Comparison of ENCODE assay signal across 8 cellular contexts in the genomic region with DNA sequence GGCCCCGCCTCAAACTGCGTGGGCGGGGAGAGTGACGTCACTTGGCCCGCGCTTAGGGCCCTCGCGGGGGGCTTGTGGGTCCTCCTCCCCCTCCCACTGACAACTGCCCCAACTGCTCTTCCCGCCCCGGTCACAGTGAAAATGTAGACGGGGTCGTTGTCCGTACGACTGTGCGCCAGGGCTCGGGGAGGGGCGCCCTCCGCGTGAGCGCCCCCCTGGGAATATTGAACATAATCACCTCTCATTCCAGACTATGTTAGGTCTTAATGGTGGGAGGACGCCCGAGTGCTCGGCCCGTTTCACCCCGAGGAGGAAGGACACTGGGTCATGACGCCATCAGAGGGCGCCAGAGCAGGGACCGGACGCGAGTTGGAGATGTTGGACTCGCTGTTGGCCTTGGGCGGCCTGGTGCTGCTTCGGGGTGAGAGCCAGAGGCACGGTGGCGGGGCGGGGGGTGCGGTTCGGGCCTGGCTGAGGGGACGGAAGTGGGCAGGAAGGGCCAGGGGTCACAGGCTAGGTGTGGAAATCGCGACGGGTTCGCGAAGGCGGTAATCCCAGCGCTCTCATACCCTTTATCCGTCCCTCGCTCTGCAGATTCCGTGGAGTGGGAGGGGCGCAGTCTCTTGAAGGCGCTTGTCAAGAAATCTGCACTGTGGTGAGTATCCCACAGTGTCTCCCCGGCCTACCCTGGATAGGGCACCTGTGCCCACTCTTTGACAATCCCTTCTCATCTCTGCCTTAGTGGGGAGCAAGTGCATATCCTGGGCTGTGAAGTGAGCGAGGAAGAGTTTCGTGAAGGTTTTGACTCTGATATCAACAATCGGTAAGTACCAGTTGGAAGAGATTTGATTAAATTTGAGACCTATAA. TPM values are rescaled to one million over a fixed set of nuclear protein-coding genes. Genes with fewer than 3 reads are reported as not detected.
A peak's percentile ranks its signal among the peaks of the same experiment; 100 is the strongest.
DNase-seq lines count a peak whose midpoint lies in the region; ATAC-seq and TF ChIP-seq lines count a peak whose summit lies in the region.

A gene with protein sequence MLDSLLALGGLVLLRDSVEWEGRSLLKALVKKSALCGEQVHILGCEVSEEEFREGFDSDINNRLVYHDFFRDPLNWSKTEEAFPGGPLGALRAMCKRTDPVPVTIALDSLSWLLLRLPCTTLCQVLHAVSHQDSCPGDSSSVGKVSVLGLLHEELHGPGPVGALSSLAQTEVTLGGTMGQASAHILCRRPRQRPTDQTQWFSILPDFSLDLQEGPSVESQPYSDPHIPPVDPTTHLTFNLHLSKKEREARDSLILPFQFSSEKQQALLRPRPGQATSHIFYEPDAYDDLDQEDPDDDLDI (plus strand): TSS at position 40 of the 868 bp plus-strand sequence. CDS start 336 bp downstream, at position 376.

- no peaks in the 10 kb centered on the region for H3K9me3 Mint-ChIP-seq in activated T-cell treated with anti-CD3 and anti-CD28 coated beads, Interleukin-2, amount 50 U/mL, for 24 hours
- H3K9me3 Mint-ChIP-seq in stimulated activated effector memory CD8-positive, alpha-beta T cell treated with anti-CD3 and anti-CD28 coated beads, Interleukin-12 subunit alpha, Interleukin-12 subunit beta, amount 100 ng/mL, for 72 hours = no peaks in the 10 kb centered on the region

- ATAC-seq in GM21390 (IDR thresholded peaks at IDR 0.05; ENCODE audit: unreplicated experiment) = peak; percentile 47
- peak; percentile 81 for ATAC-seq in stimulated activated effector memory CD8-positive, alpha-beta T cell treated with anti-CD3 and anti-CD28 coated beads, Interleukin-12 subunit alpha, Interleukin-12 subunit beta, amount 100 ng/mL, for 72 hours

- H3K4me3 ChIP-seq in HUES48 (ENCODE audit: low read depth, low read length) (peak within 1 kb of the TSS; percentile 83), OCI-LY1 (ENCODE audit: low read depth, low read length, poor library complexity, severe bottlenecking) (peak within 1 kb of the TSS; percentile 77), esophagus (ENCODE audit: low read depth in 1 of 2, low read length in 2 of 2) (peak within 1 kb of the TSS; percentile 77 to 78), muscle layer of duodenum (ENCODE audit: low read depth in 1 of 2, low read length in 2 of 2) (peak within 1 kb of the TSS; percentile 79 to 84)

- DNase-seq in DMS 273 treated with DMSO at 0.1 percent for 48 hours (lab: John Stamatoyannopoulos, UW) = peak; percentile 78
- no peak for DNase-seq in activated T-cell treated with anti-CD3 and anti-CD28 coated beads, Interleukin-2, amount 50 U/mL, for 24 hours
- DNase-seq in stimulated activated effector memory CD8-positive, alpha-beta T cell treated with anti-CD3 and anti-CD28 coated beads, Interleukin-12 subunit alpha, Interleukin-12 subunit beta, amount 100 ng/mL, for 72 hours (ENCODE audit: low spot score in 2 of 2) = peak; percentile 83 to 95

- peaks cover 79% of the 10 kb centered on the region for H3K36me3 Mint-ChIP-seq in activated T-cell treated with anti-CD3 and anti-CD28 coated beads, Interleukin-2, amount 50 U/mL, for 24 hours (ENCODE audit: low read depth)
- peaks cover 87% of the 10 kb centered on the region for H3K36me3 Mint-ChIP-seq in stimulated activated effector memory CD8-positive, alpha-beta T cell treated with anti-CD3 and anti-CD28 coated beads, Interleukin-12 subunit alpha, Interleukin-12 subunit beta, amount 100 ng/mL, for 72 hours

- peak within 1 kb of the TSS; percentile 89 for H3K9ac ChIP-seq in HUES48 (ENCODE audit: low read depth, low read length)
- H3K9ac ChIP-seq in OCI-LY1 (ENCODE audit: low read length) = peak within 1 kb of the TSS; percentile 97

- H3K9me3 ChIP-seq in HUES48 (ENCODE audit: control insufficient read depth, insufficient read depth, low read length) (no peaks in the 10 kb centered on the region), OCI-LY1 (ENCODE audit: low read length) (no peaks in the 10 kb centered on the region), esophagus (ENCODE audit: control insufficient read depth in 2 of 2, insufficient read depth in 1 of 2, low read depth in 1 of 2, low read length in 1 of 2) (no peaks in the 10 kb centered on the region), muscle layer of duodenum (ENCODE audit: control insufficient read depth in 1 of 2, low read length in 2 of 2) (no peaks in the 10 kb centered on the region)

- 1% methylated on average over 46 to 55 of the region's 55 CpGs for WGBS in esophagus, 2 donors

- peak within 1 kb of the TSS; percentile 100 for H3K27ac Mint-ChIP-seq in activated T-cell treated with anti-CD3 and anti-CD28 coated beads, Interleukin-2, amount 50 U/mL, for 24 hours
- peak within 1 kb of the TSS; percentile 100 for H3K27ac Mint-ChIP-seq in stimulated activated effector memory CD8-positive, alpha-beta T cell treated with anti-CD3 and anti-CD28 coated beads, Interleukin-12 subunit alpha, Interleukin-12 subunit beta, amount 100 ng/mL, for 72 hours

- peaks cover 31% of the 10 kb centered on the region for H3K79me2 ChIP-seq in OCI-LY1 (ENCODE audit: insufficient read depth, low read length)

- peak within 1 kb of the TSS; percentile 99 for H3K27ac ChIP-seq in HUES48 (ENCODE audit: low read depth, low read length)
- peak within 1 kb of the TSS; percentile 84 for H3K27ac ChIP-seq in OCI-LY1 (ENCODE audit: low read depth, low read length, poor library complexity, severe bottlenecking)
- peak within 1 kb of the TSS; percentile 99 to 100 for H3K27ac ChIP-seq in esophagus (ENCODE audit: low read depth in 2 of 2, low read length in 1 of 2)
- peak within 1 kb of the TSS; percentile 97 for H3K27ac ChIP-seq in muscle layer of duodenum (ENCODE audit: low read length)

- H3K27me3 ChIP-seq in HUES48 (ENCODE audit: control insufficient read depth, insufficient read depth, low read length) (no peaks in the 10 kb centered on the region), OCI-LY1 (ENCODE audit: insufficient read depth, low read length) (no peaks in the 10 kb centered on the region), esophagus (ENCODE audit: control insufficient read depth in 1 of 2, insufficient read depth in 2 of 2, low read length in 2 of 2) (no peaks in the 10 kb centered on the region), muscle layer of duodenum (ENCODE audit: low read depth, low read length) (no peaks in the 10 kb centered on the region)

- no peak within 1 kb of the TSS for H2AFZ ChIP-seq in OCI-LY1 (ENCODE audit: low read length)

- H3K9me2 ChIP-seq in OCI-LY1 (ENCODE audit: low read depth, low read length) = no peaks in the 10 kb centered on the region

- H3K4me1 ChIP-seq in HUES48 (ENCODE audit: control insufficient read depth, insufficient read depth, low read length) (peaks cover 15% of the 10 kb centered on the region), OCI-LY1 (ENCODE audit: insufficient read depth, low read length, severe bottlenecking) (peaks cover 32% of the 10 kb centered on the region), esophagus (ENCODE audit: control insufficient read depth in 2 of 2, insufficient read depth in 2 of 2, low read length in 1 of 2) (peaks cover 3 to 6% of the 10 kb centered on the region in 2 donors), muscle layer of duodenum (ENCODE audit: control insufficient read depth in 1 of 2, insufficient read depth in 2 of 2, low read length in 2 of 2) (peaks cover 20 to 37% of the 10 kb centered on the region in 2 donors)

- peaks cover 42% of the 10 kb centered on the region for H3K4me1 Mint-ChIP-seq in activated T-cell treated with anti-CD3 and anti-CD28 coated beads, Interleukin-2, amount 50 U/mL, for 24 hours (ENCODE audit: low read depth)
- peaks cover 51% of the 10 kb centered on the region for H3K4me1 Mint-ChIP-seq in stimulated activated effector memory CD8-positive, alpha-beta T cell treated with anti-CD3 and anti-CD28 coated beads, Interleukin-12 subunit alpha, Interleukin-12 subunit beta, amount 100 ng/mL, for 72 hours

- H3F3A ChIP-seq in OCI-LY1 (ENCODE audit: insufficient read depth, low read length) = no peaks in the 10 kb centered on the region

- H4K20me1 ChIP-seq in OCI-LY1 (ENCODE audit: insufficient read depth, low read length) = no peaks in the 10 kb centered on the region

- TF ChIP-seq CTCF in OCI-LY1 (IDR thresholded peaks at IDR 0.05; ENCODE audit: low read length) = peak; percentile 57

- H3K36me3 ChIP-seq in HUES48 (ENCODE audit: control insufficient read depth, insufficient read depth, low read length) (peaks cover 37% of the 10 kb centered on the region), OCI-LY1 (ENCODE audit: insufficient read depth, low read length) (peaks cover 32% of the 10 kb centered on the region; the same call in 1 of the 2 replicates), esophagus (ENCODE audit: control insufficient read depth in 2 of 2, insufficient read depth in 2 of 2, low read length in 1 of 2) (peaks cover 5 to 11% of the 10 kb centered on the region in 2 donors), muscle layer of duodenum (ENCODE audit: control insufficient read depth in 1 of 2, insufficient read depth in 2 of 2, low read length in 2 of 2) (peaks cover 22 to 35% of the 10 kb centered on the region in 2 donors)

- peak within 1 kb of the TSS; percentile 89 for H3K4me3 Mint-ChIP-seq in activated T-cell treated with anti-CD3 and anti-CD28 coated beads, Interleukin-2, amount 50 U/mL, for 24 hours
- H3K4me3 Mint-ChIP-seq in stimulated activated effector memory CD8-positive, alpha-beta T cell treated with anti-CD3 and anti-CD28 coated beads, Interleukin-12 subunit alpha, Interleukin-12 subunit beta, amount 100 ng/mL, for 72 hours = peak within 1 kb of the TSS; percentile 92

- peak within 1 kb of the TSS; percentile 99 for H3K4me2 ChIP-seq in OCI-LY1 (ENCODE audit: low read length)

- H3K27me3 Mint-ChIP-seq in activated T-cell treated with anti-CD3 and anti-CD28 coated beads, Interleukin-2, amount 50 U/mL, for 24 hours = no peaks in the 10 kb centered on the region

RNA-seq across cellular contexts. Expression of the gene that starts here (rescaled TPM):
- 10 to 100 TPM; 14.7 to 39.0 TPM for polyA plus RNA-seq in esophagus
